Comparison of ENCODE assay signal across 7 cellular contexts in genomic region chr22:17816649-17817048, GRCh38.
"Had no signal": no experiment of that assay in that cellular context is flagged by ENCODE, and none has a peak within 500 bp of the region (broad histone marks: within the 10 kb centered on the region; RNA-seq: fewer than 3 reads in every experiment).

No MANE protein-coding gene starts in this region.

- H3K4me1 ChIP-seq: HAP-1 had no signal

- DNase-seq: GM23248, GOT3, HCEC 1CT, HFFc6 had no signal

- H3K9ac ChIP-seq: GM23248 had no signal

- H3K27ac ChIP-seq: GM23248 had no signal

- H3K4me3 Mint-ChIP-seq: H9, HFFc6 had no signal

- H3K27ac Mint-ChIP-seq: H9, HFFc6 had no signal

- H3K9me3 ChIP-seq: HAP-1 had no signal

- H3K9me3 Mint-ChIP-seq: H9, HFFc6 had no signal

- H3K4me3 ChIP-seq: GM23248, HAP-1 had no signal

- H2AFZ ChIP-seq: GM23248 had no signal

- ATAC-seq: HCT116 had no signal
